Comparison of ENCODE assay signal across 19 cellular contexts in genomic region chr4:30968926-30969325, GRCh38.
A peak's percentile ranks its signal among the peaks of the same experiment; 100 is the strongest.
DNase-seq lines count a peak whose midpoint lies in the region; ATAC-seq, FAIRE-seq and TF ChIP-seq lines count a peak whose summit lies in the region.
"Had no signal": no experiment of that assay in that cellular context is flagged by ENCODE, and none has a peak within 500 bp of the region (broad histone marks: within the 10 kb centered on the region; RNA-seq: fewer than 3 reads in every experiment).

No MANE protein-coding gene starts in this region.

- H2BK120ac ChIP-seq in mesendoderm (ENCODE audit: low read depth, low read length), result no peak overlapping the region

- H3K4me3 ChIP-seq in HCT116 (replicated peaks in 1 of 2; ENCODE audit: low read depth in 1 of 2, low read length in 2 of 2) (no peak overlapping the region), small intestine (ENCODE audit: low read depth in 1 of 2, low read length in 2 of 2) (no peak overlapping the region), mesendoderm (ENCODE audit: low read length) (no peak overlapping the region)

- H3K4me1 ChIP-seq in HCT116 (ENCODE audit: control insufficient read depth in 1 of 2, insufficient read depth in 2 of 2, low read length in 2 of 2), result peaks cover 65 to 70% of the 10 kb centered on the region in 2 experiments
- H3K4me1 ChIP-seq in small intestine (ENCODE audit: control insufficient read depth in 2 of 2, insufficient read depth in 1 of 2, low read depth in 1 of 2, low read length in 1 of 2), result no peaks in the 10 kb centered on the region
- H3K4me1 ChIP-seq in mesendoderm (ENCODE audit: control insufficient read depth, low read depth, low read length), result no peaks in the 10 kb centered on the region

- H3K4me2 ChIP-seq in HCT116 (ENCODE audit: low read length) (no peak overlapping the region), mesendoderm (ENCODE audit: low read length) (no peak overlapping the region)

- H4K8ac ChIP-seq in mesendoderm (ENCODE audit: low read depth, low read length), result no peak overlapping the region

- FAIRE-seq in small intestine (lab: Jason Lieb, UNC), result no peak
- FAIRE-seq: H54 had no signal

- no peaks in the 10 kb centered on the region for H3K9me2 ChIP-seq in HCT116 (ENCODE audit: insufficient read depth)

- H3K9me3 Mint-ChIP-seq in mesothelial cell of epicardium (no peaks in the 10 kb centered on the region), type B pancreatic cell (no peaks in the 10 kb centered on the region)

- H3K9ac ChIP-seq in HCT116 (ENCODE audit: low read length), result 0 out of 2 replicates have a peak overlapping the region, but pooled peaks have one; percentile 0
- no peak overlapping the region for H3K9ac ChIP-seq in mesendoderm (ENCODE audit: low read length)

- peaks cover 4% of the 10 kb centered on the region for H3K36me3 Mint-ChIP-seq in mesothelial cell of epicardium
- no peaks in the 10 kb centered on the region for H3K36me3 Mint-ChIP-seq in type B pancreatic cell
- H3K36me3 Mint-ChIP-seq: CD4-positive, CD25-positive, alpha-beta regulatory T cell had no signal

- no peak overlapping the region for H2AK5ac ChIP-seq in mesendoderm (ENCODE audit: low read length)

- H3K4me1 Mint-ChIP-seq in mesothelial cell of epicardium (peaks cover 33% of the 10 kb centered on the region), type B pancreatic cell (ENCODE audit: unreplicated experiment) (peaks cover 5% of the 10 kb centered on the region)
- H3K4me1 Mint-ChIP-seq: B cell had no signal

- RAD21 ChIA-PET in HCT116 (lab: Charles Lee; ENCODE audit: low non-redundant PET in 1 of 2, low total read pairs in 2 of 2, uncharacterized antibody in 2 of 2, unreplicated experiment in 2 of 2), result no interaction called here

- H3K27ac ChIP-seq in HCT116 (ENCODE audit: low read depth, low read length), result peak overlapping the region; percentile 60
- H3K27ac ChIP-seq in VCaP, result peak overlapping the region; percentile 48
- H3K27ac ChIP-seq in small intestine (ENCODE audit: low read depth in 1 of 2, low read length in 1 of 2), result no peak overlapping the region
- no peak overlapping the region for H3K27ac ChIP-seq in mesendoderm (ENCODE audit: low read depth, low read length)
- H3K27ac ChIP-seq: HL-60, RWPE1 had no signal

- no peaks in the 10 kb centered on the region for H3K79me1 ChIP-seq in mesendoderm (ENCODE audit: low read length)

- H4K5ac ChIP-seq in mesendoderm (ENCODE audit: low read length), result no peak overlapping the region

- TF ChIP-seq POLR2A in HCT116 (IDR thresholded peaks at IDR 0.05; ENCODE audit: borderline replicate concordance, extremely low read depth, insufficient read depth, insufficient read length), result no peak

- no peak overlapping the region for H3K18ac ChIP-seq in mesendoderm (ENCODE audit: low read length)

- H2BK15ac ChIP-seq in mesendoderm (replicated peaks; ENCODE audit: low read depth), result no peak overlapping the region

- no peak overlapping the region for H2AFZ ChIP-seq in HCT116 (ENCODE audit: low read depth, low read length, poor library complexity, severe bottlenecking)

- no peak overlapping the region for H3K4ac ChIP-seq in mesendoderm (ENCODE audit: low read depth, low read length)

- H3K4me3 Mint-ChIP-seq in mesothelial cell of epicardium (no peak overlapping the region), type B pancreatic cell (no peak overlapping the region)
- H3K4me3 Mint-ChIP-seq: B cell; CD4-positive, CD25-positive, alpha-beta regulatory T cell had no signal

- no peak overlapping the region for H2BK5ac ChIP-seq in mesendoderm (ENCODE audit: low read length)

- H3K27me3 Mint-ChIP-seq in mesothelial cell of epicardium (ENCODE audit: low read depth) (no peaks in the 10 kb centered on the region), type B pancreatic cell (no peaks in the 10 kb centered on the region)
- H3K27me3 Mint-ChIP-seq: B cell; CD4-positive, CD25-positive, alpha-beta regulatory T cell had no signal

- H3K56ac ChIP-seq in mesendoderm (ENCODE audit: low read length), result no peak overlapping the region

- POLR2A ChIA-PET in HCT116 (lab: Charles Lee), result no interaction called here

- TF ChIP-seq CTCF in HCT116 (IDR thresholded peaks at IDR 0.05 in 2 of 3, conservative IDR thresholded peaks at IDR 0.05 in 1 of 3; ENCODE audit: borderline replicate concordance in 1 of 3, insufficient read depth in 1 of 3, low read depth in 2 of 3, low read length in 2 of 3), result no peak
- TF ChIP-seq CTCF in VCaP (conservative IDR thresholded peaks at IDR 0.05), result no peak
- no peak for TF ChIP-seq CTCF in mesothelial cell of epicardium (IDR thresholded peaks at IDR 0.05; ENCODE audit: unreplicated experiment)
- no peak for TF ChIP-seq CTCF in type B pancreatic cell (conservative IDR thresholded peaks at IDR 0.05)

- DNase-seq in HCT116 (ENCODE audit: low read depth, low spot score) (no peak), mesothelial cell of epicardium (ENCODE audit: low spot score in 2 of 2, unreplicated experiment in 2 of 2) (no peak), small intestine (peak; percentile 4), type B pancreatic cell (ENCODE audit: extremely low spot score, unreplicated experiment) (no peak), DMS153 treated with DMSO at 0.1 percent for 48 hours (lab: John Stamatoyannopoulos, UW; ENCODE audit: unreplicated experiment) (no peak), mesendoderm (no peak)
- DNase-seq: ACHN; CD4-positive, CD25-positive, alpha-beta regulatory T cell; NCI-H1105 treated with DMSO at 0.1 percent for 48 hours; NCI-H187 treated with DMSO at 0.1 percent for 48 hours; NCI-H2171; NCI-H446; NCI-H748 treated with DMSO at 0.1 percent for 48 hours; PC-3 had no signal

- 9 to 50% (median 22%) methylated on average over 5 of the region's 5 CpGs for WGBS in small intestine, 3 donors
- WGBS in mesendoderm (ENCODE audit: extremely low coverage, insufficient coverage, low lambda C conversion rate), result no CpG with 5 or more reads among the region's 5 CpGs

- H3K79me2 ChIP-seq in HCT116 (ENCODE audit: insufficient read depth, low read length), result peaks cover 22% of the 10 kb centered on the region; the same call in 1 of the 2 replicates
- H3K79me2 ChIP-seq in mesendoderm (ENCODE audit: control insufficient read depth, insufficient read depth, low read length), result no peaks in the 10 kb centered on the region

- H3K27ac Mint-ChIP-seq in mesothelial cell of epicardium, result peak overlapping the region; percentile 5
- no peak overlapping the region for H3K27ac Mint-ChIP-seq in type B pancreatic cell
- H3K27ac Mint-ChIP-seq: B cell; CD4-positive, CD25-positive, alpha-beta regulatory T cell had no signal

- intact Hi-C loops in HCT116 (cut with micrococcal nuclease), result no loop called here

- H3K27me3 ChIP-seq in HCT116 (ENCODE audit: insufficient read depth, low read length), result no peaks in the 10 kb centered on the region
- no peaks in the 10 kb centered on the region for H3K27me3 ChIP-seq in small intestine (ENCODE audit: control insufficient read depth in 2 of 2, insufficient read depth in 2 of 2, low read length in 2 of 2)
- no peaks in the 10 kb centered on the region for H3K27me3 ChIP-seq in mesendoderm (ENCODE audit: insufficient read depth, low read length, poor library complexity)

- no TSS peak for BruUV-seq in HCT116 (replicated peaks; lab: Mats Ljungman, UMichigan)

- no peak overlapping the region for H3K23ac ChIP-seq in mesendoderm (ENCODE audit: low read length)

- no peaks in the 10 kb centered on the region for H4K20me1 ChIP-seq in HCT116 (ENCODE audit: insufficient read depth)

- no peak for TF ChIP-seq RAD21 in HCT116 (IDR thresholded peaks at IDR 0.05; ENCODE audit: low read depth)

- H3K9me3 ChIP-seq in HCT116 (ENCODE audit: control insufficient read depth in 1 of 2, insufficient read depth in 1 of 2, low read depth in 1 of 2, low read length in 2 of 2), result no peaks in the 10 kb centered on the region
- no peaks in the 10 kb centered on the region for H3K9me3 ChIP-seq in small intestine (ENCODE audit: control insufficient read depth, low read depth)

- no peaks in the 10 kb centered on the region for H3K36me3 ChIP-seq in HCT116 (ENCODE audit: control insufficient read depth in 1 of 2, insufficient read depth in 2 of 2, low read length in 2 of 2)
- H3K36me3 ChIP-seq in small intestine (ENCODE audit: control insufficient read depth in 2 of 2, insufficient read depth in 2 of 2, low read length in 2 of 2), result no peaks in the 10 kb centered on the region
- no peaks in the 10 kb centered on the region for H3K36me3 ChIP-seq in mesendoderm (ENCODE audit: control insufficient read depth, insufficient read depth, low read length)

- peak; percentile 20; the same call in 1 of the 2 replicates for ATAC-seq in HCT116
- ATAC-seq: PC-3 had no signal

- CTCF ChIA-PET in HCT116 (lab: Charles Lee), result no interaction called here

TF ChIP-seq in HCT116, 20 proteins besides CTCF, POLR2A, EP300 and RAD21:
- TF ChIP-seq SIN3A (IDR thresholded peaks at IDR 0.05; ENCODE audit: low read depth), result no peak

Comparison
In these comparisons a context has a peak if more than half of its experiments do, and no peak if none do; other contexts are left out.
1. H3K27ac ChIP-seq: peak in HCT116 (single experiment) and VCaP (single experiment); none in small intestine (0 of 2) and mesendoderm (single experiment).